Comparison of ENCODE assay signal across 15 cellular contexts in genomic region chrX:138519296-138519695, GRCh38.
DNase-seq lines count a peak whose midpoint lies in the region; ATAC-seq lines count a peak whose summit lies in the region.
"Had no signal": no experiment of that assay in that cellular context is flagged by ENCODE, and none has a peak within 500 bp of the region (broad histone marks: within the 10 kb centered on the region; RNA-seq: fewer than 3 reads in every experiment).

No MANE protein-coding gene starts in this region.

- ATAC-seq in HG03139 (IDR thresholded peaks at IDR 0.05; ENCODE audit: unreplicated experiment), result no peak
- ATAC-seq: psoas muscle had no signal

- H3K4me3 ChIP-seq in neuron (ENCODE audit: low read length), result no peak overlapping the region
- H3K4me3 ChIP-seq: psoas muscle had no signal

- DNase-seq in DMS153 (lab: John Stamatoyannopoulos, UW) (peak; percentile 77), NCI-H1417 treated with DMSO at 0.1 percent for 48 hours (lab: John Stamatoyannopoulos, UW) (peak; percentile 26), head of caudate nucleus (peak in 23 of 42 donors; percentile 0 to 63 (median 14)), NCI-H187 (lab: John Stamatoyannopoulos, UW) (no peak), 8988T (no peak)
- no peak for DNase-seq in stimulated activated CD4-positive, alpha-beta T cell treated with anti-CD3 and anti-CD28 coated beads, Interleukin-2, amount 100 ng/mL, for 48 hours
- DNase-seq: activated B cell treated with CpG ODN at 0.5 μM for 24 hours; activated effector memory CD4-positive, alpha-beta T cell treated with Interleukin-2 at 50 U/mL for 16 hours; cortex of kidney; erythroblast; NCI-H146; NCI-H510A; psoas muscle had no signal

- H3K4me1 ChIP-seq in neuron (ENCODE audit: insufficient read depth, low read length), result peaks cover 16% of the 10 kb centered on the region
- H3K4me1 ChIP-seq: psoas muscle had no signal

- no peaks in the 10 kb centered on the region for H3K27me3 ChIP-seq in neuron (ENCODE audit: insufficient read depth, low read length)

- H3K36me3 ChIP-seq in neuron (ENCODE audit: insufficient read depth, low read length), result no peaks in the 10 kb centered on the region

- peak overlapping the region; percentile 10 for H2AFZ ChIP-seq in neuron (ENCODE audit: low read depth, low read length)

- intact Hi-C loops in head of caudate nucleus (cut with DNase I), result no loop called here

- H3K9me3 ChIP-seq in neuron (ENCODE audit: low read length), result no peaks in the 10 kb centered on the region
- H3K9me3 ChIP-seq: psoas muscle had no signal

Comparison
In these comparisons a context has a peak if more than half of its experiments do, and no peak if none do; other contexts are left out.
1. DNase-seq: peak in DMS153 (single experiment), NCI-H1417 treated with DMSO at 0.1 percent for 48 hours (single experiment) and head of caudate nucleus (23 of 42); none in stimulated activated CD4-positive, alpha-beta T cell treated with anti-CD3 and anti-CD28 coated beads, Interleukin-2, amount 100 ng/mL, for 48 hours (0 of 2), NCI-H187 (0 of 2) and 8988T (single experiment).